ENCODE assay signal across 9 cellular contexts in genomic region chr7:140390466-140391190, GRCh38. TPM values are rescaled to one million over a fixed set of nuclear protein-coding genes. Genes with fewer than 3 reads are reported as not detected.
DNase-seq lines count a peak whose midpoint lies in the region; ATAC-seq and TF ChIP-seq lines count a peak whose summit lies in the region.
"Had no signal": no experiment of that assay in that cellular context is flagged by ENCODE, and none has a peak within 500 bp of the region (broad histone marks: within the 10 kb centered on the region; RNA-seq: fewer than 3 reads in every experiment).

No MANE protein-coding gene starts in this region.

- H4K20me1 ChIP-seq in SK-N-SH (ENCODE audit: insufficient read depth), result peaks cover 89% of the 10 kb centered on the region
- peaks cover 68% of the 10 kb centered on the region for H4K20me1 ChIP-seq in hepatocyte (ENCODE audit: insufficient read depth, poor library complexity, severe bottlenecking)

- WGBS in SK-N-SH (ENCODE audit: low lambda C conversion rate), result 97% methylated on average over 8 of the region's 8 CpGs
- WGBS in hepatocyte (ENCODE audit: low lambda C conversion rate, missing lambda C conversion rate), result 98% methylated on average over 8 of the region's 8 CpGs

- H2AFZ ChIP-seq in SK-N-SH (ENCODE audit: low read depth) (no peak overlapping the region), hepatocyte (no peak overlapping the region)

- TF ChIP-seq CTCF in SK-N-SH (IDR thresholded peaks at IDR 0.05) (no peak), neutrophil (IDR thresholded peaks at IDR 0.05) (no peak), hepatocyte (IDR thresholded peaks at IDR 0.05; ENCODE audit: poor library complexity) (no peak)

- H3K79me2 ChIP-seq in SK-N-SH (ENCODE audit: insufficient read depth) (peaks cover 65% of the 10 kb centered on the region), hepatocyte (peaks cover 92% of the 10 kb centered on the region)

- H3K9me2 ChIP-seq in SK-N-SH (no peaks in the 10 kb centered on the region), hepatocyte (replicated peaks; ENCODE audit: insufficient read depth) (no peaks in the 10 kb centered on the region)

- no peak for TF ChIP-seq RAD21 in SK-N-SH (IDR thresholded peaks at IDR 0.05; ENCODE audit: low read length)

- no peak for TF ChIP-seq EP300 in SK-N-SH (IDR thresholded peaks at IDR 0.05; ENCODE audit: borderline replicate concordance in 1 of 2, low read depth in 1 of 2, low read length in 1 of 2)

- H3K9ac ChIP-seq in SK-N-SH, result no peak overlapping the region

- DNase-seq in SK-N-SH, result no peak
- peak; percentile 69 for DNase-seq in RPMI7951 (ENCODE audit: low read depth)
- no peak for DNase-seq in left lobe of liver (ENCODE audit: low spot score)
- DNase-seq in DMS153 (lab: John Stamatoyannopoulos, UW), result no peak
- no peak for DNase-seq in hepatocyte (ENCODE audit: low spot score)

- H3K4me1 ChIP-seq in SK-N-SH (ENCODE audit: control insufficient read depth in 1 of 2, insufficient read depth in 2 of 2, low read depth in 1 of 2, low read length in 1 of 2) (no peaks in the 10 kb centered on the region), neutrophil (ENCODE audit: control insufficient read depth in 1 of 2, insufficient read depth in 1 of 2, low read depth in 1 of 2, low read length in 1 of 2) (peaks cover 71 to 93% of the 10 kb centered on the region in 2 experiments), hepatocyte (ENCODE audit: insufficient read depth) (no peaks in the 10 kb centered on the region)

- H3K27me3 ChIP-seq in SK-N-SH (ENCODE audit: insufficient read depth) (no peaks in the 10 kb centered on the region), neutrophil (no peaks in the 10 kb centered on the region), hepatocyte (no peaks in the 10 kb centered on the region)

- H3F3A ChIP-seq in SK-N-SH (replicated peaks; ENCODE audit: insufficient read depth), result peaks cover 2% of the 10 kb centered on the region

- H3K4me2 ChIP-seq in SK-N-SH, result no peak overlapping the region
- no peak overlapping the region for H3K4me2 ChIP-seq in hepatocyte

- H3K36me3 ChIP-seq in SK-N-SH (replicated peaks in 1 of 2; ENCODE audit: control insufficient read depth in 1 of 2, insufficient read depth in 2 of 2, low read length in 1 of 2), result no peaks in the 10 kb centered on the region
- H3K36me3 ChIP-seq in neutrophil, result peaks cover 14% of the 10 kb centered on the region
- no peaks in the 10 kb centered on the region for H3K36me3 ChIP-seq in hepatocyte (replicated peaks; ENCODE audit: insufficient read depth, low read depth)

- ATAC-seq in SK-N-SH treated with all-trans-retinoic acid at 6 μM for 48 hours (peak; percentile 13; the same call in 1 of the 3 replicates), HG02678 (IDR thresholded peaks at IDR 0.05; ENCODE audit: unreplicated experiment) (peak; percentile 79), left lobe of liver (no peak)
- ATAC-seq: T-cell had no signal

- POLR2A ChIA-PET in SK-N-SH (lab: Yijun Ruan, JAX), result no interaction called here

- CTCF ChIA-PET in SK-N-SH (lab: Yijun Ruan, JAX), result interaction anchor here (0.6 kb wide), 1 partner anchor 37 kb away, joined by 3 read pairs; no protein-coding TSS in a partner anchor

- H3K27ac ChIP-seq in SK-N-SH (ENCODE audit: low read depth in 2 of 2, low read length in 1 of 2), result no peak overlapping the region
- H3K27ac ChIP-seq in neutrophil, result peak overlapping the region; percentile 76
- H3K27ac ChIP-seq in hepatocyte, result no peak overlapping the region

- no peak overlapping the region for H3K4me3 ChIP-seq in SK-N-SH (ENCODE audit: low read depth in 2 of 2, low read length in 1 of 2)
- H3K4me3 ChIP-seq in neutrophil (ENCODE audit: low read depth in 1 of 2, low read length in 1 of 2), result peak overlapping the region; percentile 58 to 69
- no peak overlapping the region for H3K4me3 ChIP-seq in hepatocyte

- H3K9me3 ChIP-seq in SK-N-SH (no peaks in the 10 kb centered on the region), neutrophil (no peaks in the 10 kb centered on the region), hepatocyte (ENCODE audit: low read depth) (no peaks in the 10 kb centered on the region)

TF ChIP-seq in SK-N-SH treated with all-trans-retinoic acid at 6 μM for 48 hours, 23 proteins besides CTCF, POLR2A, EP300 and RAD21:
- TF ChIP-seq ZFP3 (CRISPR knock-in tag; IDR thresholded peaks at IDR 0.05) (no peak), ARNTL (CRISPR knock-in tag; IDR thresholded peaks at IDR 0.05; ENCODE audit: borderline replicate concordance, low read depth) (no peak), OSR1 (CRISPR knock-in tag; IDR thresholded peaks at IDR 0.05) (no peak), BACH2 (CRISPR knock-in tag; IDR thresholded peaks at IDR 0.05; ENCODE audit: borderline replicate concordance) (no peak)

TF ChIP-seq in SK-N-SH, 30 proteins besides CTCF, POLR2A, EP300 and RAD21:
- TF ChIP-seq NFIC (IDR thresholded peaks at IDR 0.05; ENCODE audit: borderline replicate concordance) (no peak), NRF1 (IDR thresholded peaks at IDR 0.05; ENCODE audit: low read depth, low read length) (no peak), CHD2 (IDR thresholded peaks at IDR 0.05; ENCODE audit: low read length, partially characterized antibody) (no peak), ZBTB33 (IDR thresholded peaks at IDR 0.05; ENCODE audit: borderline replicate concordance, low read depth) (no peak)
- TF ChIP-seq, protein P1, sequence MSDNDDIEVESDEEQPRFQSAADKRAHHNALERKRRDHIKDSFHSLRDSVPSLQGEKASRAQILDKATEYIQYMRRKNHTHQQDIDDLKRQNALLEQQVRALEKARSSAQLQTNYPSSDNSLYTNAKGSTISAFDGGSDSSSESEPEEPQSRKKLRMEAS (IDR thresholded peaks at IDR 0.05; ENCODE audit: low read depth), result no peak
- TF ChIP-seq, protein P2, sequence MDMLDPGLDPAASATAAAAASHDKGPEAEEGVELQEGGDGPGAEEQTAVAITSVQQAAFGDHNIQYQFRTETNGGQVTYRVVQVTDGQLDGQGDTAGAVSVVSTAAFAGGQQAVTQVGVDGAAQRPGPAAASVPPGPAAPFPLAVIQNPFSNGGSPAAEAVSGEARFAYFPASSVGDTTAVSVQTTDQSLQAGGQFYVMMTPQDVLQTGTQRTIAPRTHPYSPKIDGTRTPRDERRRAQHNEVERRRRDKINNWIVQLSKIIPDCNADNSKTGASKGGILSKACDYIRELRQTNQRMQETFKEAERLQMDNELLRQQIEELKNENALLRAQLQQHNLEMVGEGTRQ (IDR thresholded peaks at IDR 0.05; ENCODE audit: borderline replicate concordance, low read depth, low read length), result no peak

RNA-seq across cellular contexts. Expression of gene SLC37A3, which starts 7.7 kb away (rescaled TPM):
- polyA plus RNA-seq in SK-N-SH (2012; rRNA removed) (53.3 and 73.2 TPM in 2 replicates), hepatocyte (39.5 and 44.9 TPM in 2 replicates)
- 43.8 and 46.5 TPM in 2 replicates for polyA plus RNA-seq in SK-N-SH (2012; cell fraction: cytosol; rRNA removed)
- 102 and 188 TPM in 2 replicates for polyA plus RNA-seq in SK-N-SH (2012; cell fraction: nucleus; rRNA removed)
- 22.1 and 26.8 TPM in 2 replicates for total RNA-seq in RPMI7951 (2014; rRNA removed; shearing (Covaris generic))
- total RNA-seq in left lobe of liver (8.0 TPM), hepatocyte (40.4 and 64.5 TPM in 2 replicates)

RNA-seq across cellular contexts. Expression of gene RAB19, which starts 13.2 kb away (rescaled TPM):
- polyA plus RNA-seq in SK-N-SH (2012; rRNA removed) (not detected in 2 replicates), hepatocyte (0.72 and 1.3 TPM in 2 replicates)
- 0.04 TPM in 1 of 2 replicates, not detected in the other for polyA plus RNA-seq in SK-N-SH (2012; cell fraction: cytosol; rRNA removed)
- 0.13 TPM in 1 of 2 replicates, not detected in the other for polyA plus RNA-seq in SK-N-SH (2012; cell fraction: nucleus; rRNA removed)
- not detected in 2 replicates for total RNA-seq in RPMI7951 (2014; rRNA removed; shearing (Covaris generic))
- total RNA-seq in left lobe of liver (not detected), hepatocyte (2.6 and 4.2 TPM in 2 replicates)

Comparison
In these comparisons a context has a peak if more than half of its experiments do, and no peak if none do; other contexts are left out.
1. H3K4me3 ChIP-seq: peak in neutrophil (2 of 2); none in SK-N-SH (0 of 2) and hepatocyte (single experiment).